In the genomic region with DNA sequence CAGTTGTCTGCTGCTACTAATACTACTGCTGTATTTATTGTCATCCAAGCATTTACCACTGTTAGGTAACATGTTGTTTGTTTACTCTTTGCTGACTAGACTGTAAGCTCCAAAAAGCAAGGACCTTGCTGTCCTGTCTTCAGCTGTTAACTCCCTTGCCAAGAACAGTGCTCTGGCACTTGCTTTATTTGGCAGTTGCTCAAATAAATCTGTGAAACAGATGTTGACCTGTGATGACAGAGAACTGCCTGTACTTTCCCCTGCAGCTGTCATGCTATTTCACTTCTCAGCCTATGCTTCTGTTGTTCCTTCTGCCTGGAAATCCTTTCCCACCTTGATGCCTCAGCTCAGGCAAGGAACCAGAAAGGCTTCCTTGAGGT, we compare ENCODE assay signal across 9 cellular contexts.
DNase-seq lines count a peak whose midpoint lies in the region; ATAC-seq and TF ChIP-seq lines count a peak whose summit lies in the region.
"Had no signal": no experiment of that assay in that cellular context is flagged by ENCODE, and none has a peak within 500 bp of the region (broad histone marks: within the 10 kb centered on the region; RNA-seq: fewer than 3 reads in every experiment).

No MANE protein-coding gene starts in this region.

- no peaks in the 10 kb centered on the region for H3K9me3 ChIP-seq in adrenal gland (replicated peaks in 1 of 3)
- no peaks in the 10 kb centered on the region for H3K9me3 ChIP-seq in liver (ENCODE audit: control insufficient read depth in 4 of 4, low read length in 3 of 4)
- peaks cover 0 to 3% (median 0%) of the 10 kb centered on the region in 8 donors for H3K9me3 ChIP-seq in spleen

- intact Hi-C loops in adrenal gland (cut with DNase I): no loop called here
- intact Hi-C loops in spleen (cut with DNase I; ENCODE audit: low total_unique reads): no loop called here

- peak; percentile 97 for DNase-seq in DMS 273 treated with DMSO at 0.1 percent for 48 hours (lab: John Stamatoyannopoulos, UW)
- DNase-seq in adrenal gland: peak; percentile 27 to 77 (median 50)
- no peak for DNase-seq in NCI-H2196 treated with DMSO at 0.1 percent for 48 hours (lab: John Stamatoyannopoulos, UW; ENCODE audit: unreplicated experiment)
- no peak for DNase-seq in spleen
- no peak for DNase-seq in stimulated activated CD4-positive, alpha-beta T cell treated with anti-CD3 and anti-CD28 coated beads, Interleukin-4, amount 100 ng/mL, for 4 hours
- no peak for DNase-seq in stimulated activated CD4-positive, alpha-beta T cell treated with anti-CD3 and anti-CD28 coated beads, Interleukin-4, amount 100 ng/mL, for 1 hour
- DNase-seq: T1000 had no signal

- TF ChIP-seq CTCF in adrenal gland (IDR thresholded peaks at IDR 0.05) (no peak), liver (IDR thresholded peaks at IDR 0.05; ENCODE audit: low read depth, low read length, missing input control) (no peak), spleen (IDR thresholded peaks at IDR 0.05 in 8 of 11, conservative IDR thresholded peaks at IDR 0.05 in 3 of 11) (no peak)

- no peak for TF ChIP-seq POLR2A in adrenal gland (IDR thresholded peaks at IDR 0.05)
- TF ChIP-seq POLR2A in spleen (IDR thresholded peaks at IDR 0.05): no peak

- H3K27me3 ChIP-seq in adrenal gland (no peaks in the 10 kb centered on the region), liver (ENCODE audit: control insufficient read depth in 4 of 4, insufficient read depth in 4 of 4, low read length in 3 of 4) (no peaks in the 10 kb centered on the region), spleen (replicated peaks in 1 of 7) (no peaks in the 10 kb centered on the region)

- H3K4me1 ChIP-seq in adrenal gland (replicated peaks in 1 of 2) (peaks cover 9 to 11% of the 10 kb centered on the region in 2 donors), liver (ENCODE audit: control insufficient read depth in 4 of 4, insufficient read depth in 4 of 4, low read length in 3 of 4) (peaks cover 0 to 8% (median 5%) of the 10 kb centered on the region in 4 donors), spleen (peaks cover 0 to 10% (median 0%) of the 10 kb centered on the region in 6 donors)

- peak; percentile 64 for ATAC-seq in HG02610 (IDR thresholded peaks at IDR 0.05; ENCODE audit: unreplicated experiment)

- H3K36me3 ChIP-seq in adrenal gland (replicated peaks in 1 of 2) (no peaks in the 10 kb centered on the region), liver (ENCODE audit: control insufficient read depth in 4 of 4, insufficient read depth in 3 of 4, low read depth in 1 of 4, low read length in 3 of 4) (peaks cover 0 to 4% (median 2%) of the 10 kb centered on the region in 4 donors), spleen (peaks cover 0 to 35% (median under 1%) of the 10 kb centered on the region in 6 donors)

- TF ChIP-seq RAD21 in liver (IDR thresholded peaks at IDR 0.05): peak; percentile 29 to 38

- no peak overlapping the region for H3K9ac ChIP-seq in liver (ENCODE audit: low read depth in 1 of 2, low read length in 2 of 2)

- peak overlapping the region in 1 of 5 donors; percentile 57 for H3K27ac ChIP-seq in adrenal gland
- H3K27ac ChIP-seq in liver (ENCODE audit: low read depth in 1 of 2, low read length in 2 of 2): no peak overlapping the region
- H3K27ac ChIP-seq in spleen: peak overlapping the region in 1 of 8 donors; percentile 4

- no peak overlapping the region for H3K4me3 ChIP-seq in adrenal gland
- H3K4me3 ChIP-seq in liver (ENCODE audit: low read depth in 1 of 3, low read length in 3 of 3): no peak overlapping the region
- H3K4me3 ChIP-seq in spleen: no peak overlapping the region

TF ChIP-seq in liver, 16 proteins besides CTCF, POLR2A, EP300 and RAD21:
- TF ChIP-seq, protein P1, sequence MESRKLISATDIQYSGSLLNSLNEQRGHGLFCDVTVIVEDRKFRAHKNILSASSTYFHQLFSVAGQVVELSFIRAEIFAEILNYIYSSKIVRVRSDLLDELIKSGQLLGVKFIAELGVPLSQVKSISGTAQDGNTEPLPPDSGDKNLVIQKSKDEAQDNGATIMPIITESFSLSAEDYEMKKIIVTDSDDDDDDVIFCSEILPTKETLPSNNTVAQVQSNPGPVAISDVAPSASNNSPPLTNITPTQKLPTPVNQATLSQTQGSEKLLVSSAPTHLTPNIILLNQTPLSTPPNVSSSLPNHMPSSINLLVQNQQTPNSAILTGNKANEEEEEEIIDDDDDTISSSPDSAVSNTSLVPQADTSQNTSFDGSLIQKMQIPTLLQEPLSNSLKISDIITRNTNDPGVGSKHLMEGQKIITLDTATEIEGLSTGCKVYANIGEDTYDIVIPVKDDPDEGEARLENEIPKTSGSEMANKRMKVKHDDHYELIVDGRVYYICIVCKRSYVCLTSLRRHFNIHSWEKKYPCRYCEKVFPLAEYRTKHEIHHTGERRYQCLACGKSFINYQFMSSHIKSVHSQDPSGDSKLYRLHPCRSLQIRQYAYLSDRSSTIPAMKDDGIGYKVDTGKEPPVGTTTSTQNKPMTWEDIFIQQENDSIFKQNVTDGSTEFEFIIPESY (IDR thresholded peaks at IDR 0.05): no peak
- TF ChIP-seq FOXA1 (IDR thresholded peaks at IDR 0.05) (peak; percentile 40), FOXA2 (IDR thresholded peaks at IDR 0.05) (peak; percentile 68), YY1 (IDR thresholded peaks at IDR 0.05) (no peak), RXRA (IDR thresholded peaks at IDR 0.05) (peak; percentile 66 to 74), SP1 (IDR thresholded peaks at IDR 0.05) (peak; percentile 48), GABPA (IDR thresholded peaks at IDR 0.05 in 1 of 2, conservative IDR thresholded peaks at IDR 0.05 in 1 of 2) (peak in 1 of 2 donors; percentile 25), EGR1 (IDR thresholded peaks at IDR 0.05; ENCODE audit: low read depth in 2 of 2) (no peak), TAF1 (conservative IDR thresholded peaks at IDR 0.05) (no peak), JUND (IDR thresholded peaks at IDR 0.05) (peak; percentile 29 to 52), HNF4A (conservative IDR thresholded peaks at IDR 0.05) (peak; percentile 74 to 77), HNF4G (IDR thresholded peaks at IDR 0.05) (no peak), NR2F2 (IDR thresholded peaks at IDR 0.05) (peak; percentile 91)
- TF ChIP-seq, protein P2, sequence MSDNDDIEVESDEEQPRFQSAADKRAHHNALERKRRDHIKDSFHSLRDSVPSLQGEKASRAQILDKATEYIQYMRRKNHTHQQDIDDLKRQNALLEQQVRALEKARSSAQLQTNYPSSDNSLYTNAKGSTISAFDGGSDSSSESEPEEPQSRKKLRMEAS (IDR thresholded peaks at IDR 0.05): peak; percentile 30
- TF ChIP-seq, protein P3, sequence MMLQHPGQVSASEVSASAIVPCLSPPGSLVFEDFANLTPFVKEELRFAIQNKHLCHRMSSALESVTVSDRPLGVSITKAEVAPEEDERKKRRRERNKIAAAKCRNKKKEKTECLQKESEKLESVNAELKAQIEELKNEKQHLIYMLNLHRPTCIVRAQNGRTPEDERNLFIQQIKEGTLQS (IDR thresholded peaks at IDR 0.05): peak; percentile 61
- TF ChIP-seq, protein P4, sequence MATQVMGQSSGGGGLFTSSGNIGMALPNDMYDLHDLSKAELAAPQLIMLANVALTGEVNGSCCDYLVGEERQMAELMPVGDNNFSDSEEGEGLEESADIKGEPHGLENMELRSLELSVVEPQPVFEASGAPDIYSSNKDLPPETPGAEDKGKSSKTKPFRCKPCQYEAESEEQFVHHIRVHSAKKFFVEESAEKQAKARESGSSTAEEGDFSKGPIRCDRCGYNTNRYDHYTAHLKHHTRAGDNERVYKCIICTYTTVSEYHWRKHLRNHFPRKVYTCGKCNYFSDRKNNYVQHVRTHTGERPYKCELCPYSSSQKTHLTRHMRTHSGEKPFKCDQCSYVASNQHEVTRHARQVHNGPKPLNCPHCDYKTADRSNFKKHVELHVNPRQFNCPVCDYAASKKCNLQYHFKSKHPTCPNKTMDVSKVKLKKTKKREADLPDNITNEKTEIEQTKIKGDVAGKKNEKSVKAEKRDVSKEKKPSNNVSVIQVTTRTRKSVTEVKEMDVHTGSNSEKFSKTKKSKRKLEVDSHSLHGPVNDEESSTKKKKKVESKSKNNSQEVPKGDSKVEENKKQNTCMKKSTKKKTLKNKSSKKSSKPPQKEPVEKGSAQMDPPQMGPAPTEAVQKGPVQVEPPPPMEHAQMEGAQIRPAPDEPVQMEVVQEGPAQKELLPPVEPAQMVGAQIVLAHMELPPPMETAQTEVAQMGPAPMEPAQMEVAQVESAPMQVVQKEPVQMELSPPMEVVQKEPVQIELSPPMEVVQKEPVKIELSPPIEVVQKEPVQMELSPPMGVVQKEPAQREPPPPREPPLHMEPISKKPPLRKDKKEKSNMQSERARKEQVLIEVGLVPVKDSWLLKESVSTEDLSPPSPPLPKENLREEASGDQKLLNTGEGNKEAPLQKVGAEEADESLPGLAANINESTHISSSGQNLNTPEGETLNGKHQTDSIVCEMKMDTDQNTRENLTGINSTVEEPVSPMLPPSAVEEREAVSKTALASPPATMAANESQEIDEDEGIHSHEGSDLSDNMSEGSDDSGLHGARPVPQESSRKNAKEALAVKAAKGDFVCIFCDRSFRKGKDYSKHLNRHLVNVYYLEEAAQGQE (IDR thresholded peaks at IDR 0.05): no peak

Comparison
In these comparisons a context has a peak if more than half of its experiments do, and no peak if none do; other contexts are left out.
1. DNase-seq: peak in DMS 273 treated with DMSO at 0.1 percent for 48 hours (single experiment) and adrenal gland (7 of 7); none in NCI-H2196 treated with DMSO at 0.1 percent for 48 hours (single experiment), spleen (single experiment), stimulated activated CD4-positive, alpha-beta T cell treated with anti-CD3 and anti-CD28 coated beads, Interleukin-4, amount 100 ng/mL, for 4 hours (0 of 2) and stimulated activated CD4-positive, alpha-beta T cell treated with anti-CD3 and anti-CD28 coated beads, Interleukin-4, amount 100 ng/mL, for 1 hour (single experiment).